ENCODE assay signal across 13 cellular contexts in the genomic region with DNA sequence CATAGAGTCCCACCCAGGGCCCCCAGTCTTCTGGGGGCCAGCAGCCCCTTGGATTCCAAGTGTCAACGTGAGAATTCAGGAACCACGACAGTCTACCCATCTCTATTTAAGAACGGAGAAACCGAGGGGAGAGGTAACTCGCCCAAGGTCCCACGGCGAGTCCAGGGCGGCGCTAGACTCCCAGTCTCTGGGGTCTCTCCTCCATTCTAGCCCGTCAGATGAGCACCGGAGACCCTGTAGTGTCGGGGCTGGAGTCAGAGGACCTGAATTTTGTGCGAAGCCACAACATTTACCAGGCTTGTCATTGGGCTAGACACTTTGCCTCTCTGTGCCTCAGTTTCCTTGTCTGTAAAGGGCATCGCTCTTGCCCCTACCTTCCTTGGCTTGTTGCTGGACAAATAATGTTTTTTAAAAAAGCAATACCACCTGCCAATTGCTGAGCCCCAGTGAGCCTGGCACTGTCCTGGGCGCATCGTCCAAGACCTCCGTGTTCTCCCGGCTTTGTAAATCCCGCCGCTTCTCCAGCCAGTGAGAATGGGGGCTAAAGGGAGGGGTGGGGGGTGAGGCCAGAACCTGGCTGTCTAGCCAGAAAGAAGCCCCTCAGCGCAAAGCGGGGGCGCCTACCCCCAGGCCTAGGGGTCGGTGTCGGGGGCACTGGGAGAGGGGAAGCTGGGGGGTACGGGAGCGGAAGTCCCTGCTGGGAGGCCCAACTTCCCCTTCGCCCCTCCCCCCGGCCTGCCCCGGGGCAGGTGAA.
A peak's percentile ranks its signal among the peaks of the same experiment; 100 is the strongest.
DNase-seq lines count a peak whose midpoint lies in the region; ATAC-seq and TF ChIP-seq lines count a peak whose summit lies in the region.
"Had no signal": no experiment of that assay in that cellular context is flagged by ENCODE, and none has a peak within 500 bp of the region (broad histone marks: within the 10 kb centered on the region; RNA-seq: fewer than 3 reads in every experiment).

No MANE protein-coding gene starts in this region.

- no peak for TF ChIP-seq POLR2A in vagina (IDR thresholded peaks at IDR 0.05)

- peaks cover 42% of the 10 kb centered on the region for H3K27me3 ChIP-seq in left ventricle myocardium inferior (ENCODE audit: low read depth)
- H3K27me3 ChIP-seq in neuronal stem cell (ENCODE audit: control insufficient read depth in 3 of 3, insufficient read depth in 3 of 3, low read depth in 1 of 3, low read length in 3 of 3), result peaks cover 7 to 89% (median 55%) of the 10 kb centered on the region in 3 experiments
- no peaks in the 10 kb centered on the region for H3K27me3 ChIP-seq in vagina

- TF ChIP-seq CTCF in left ventricle myocardium inferior (IDR thresholded peaks at IDR 0.05; ENCODE audit: borderline replicate concordance) (no peak), epithelial cell of proximal tubule (conservative IDR thresholded peaks at IDR 0.05; ENCODE audit: low read depth, low read length) (no peak), vagina (IDR thresholded peaks at IDR 0.05) (no peak)

- no peak for DNase-seq in left ventricle myocardium inferior
- no peak for DNase-seq in Right ventricle myocardium superior
- no peak for DNase-seq in epithelial cell of proximal tubule (ENCODE audit: low read depth)
- no peak for DNase-seq in neuronal stem cell (ENCODE audit: low spot score)
- DNase-seq in vagina (ENCODE audit: extremely low spot score in 2 of 2), result no peak
- no peak for DNase-seq in D341Med (ENCODE audit: low spot score)
- DNase-seq in NCI-H510A treated with DMSO at 0.1 percent for 48 hours (lab: John Stamatoyannopoulos, UW), result no peak
- DNase-seq in activated naive CD4-positive, alpha-beta T cell (lab: John Stamatoyannopoulos, UW), result no peak
- DNase-seq: HFFc6; NCI-H1436; NK-92 treated with Interleukin-12 subunit alpha and Interleukin-12 subunit beta, amount 100 ng/mL, for 24 hours had no signal

- peak overlapping the region; percentile 70 for H3K18ac ChIP-seq in neuronal stem cell (ENCODE audit: low read length)

- peak overlapping the region; percentile 85 for H2AFZ ChIP-seq in neuronal stem cell (ENCODE audit: low read length)

- no peaks in the 10 kb centered on the region for H3K36me3 ChIP-seq in left ventricle myocardium inferior
- no peaks in the 10 kb centered on the region for H3K36me3 ChIP-seq in neuronal stem cell (replicated peaks in 1 of 2; ENCODE audit: control insufficient read depth in 2 of 2, insufficient read depth in 2 of 2, low read length in 2 of 2)
- H3K36me3 ChIP-seq in vagina, result no peaks in the 10 kb centered on the region

- peak overlapping the region; percentile 61 for H2AK5ac ChIP-seq in neuronal stem cell (ENCODE audit: low read depth, low read length)

- H3K79me1 ChIP-seq in neuronal stem cell (ENCODE audit: low read depth, low read length), result no peaks in the 10 kb centered on the region

- no peaks in the 10 kb centered on the region for H3K9me3 ChIP-seq in left ventricle myocardium inferior (replicated peaks)
- H3K9me3 ChIP-seq in neuronal stem cell (replicated peaks in 1 of 2; ENCODE audit: control insufficient read depth in 2 of 2, insufficient read depth in 1 of 2, low read depth in 1 of 2, low read length in 2 of 2), result peaks cover 0 to 3% of the 10 kb centered on the region in 2 donors
- no peaks in the 10 kb centered on the region for H3K9me3 ChIP-seq in vagina
- H3K9me3 ChIP-seq: mucosa of descending colon had no signal

- no peak overlapping the region for H3K4ac ChIP-seq in neuronal stem cell (ENCODE audit: low read length)

- ATAC-seq in Right ventricle myocardium superior (ENCODE audit: poor library complexity), result no peak

- no peak overlapping the region for H3K14ac ChIP-seq in neuronal stem cell (ENCODE audit: low read length)

- H4K91ac ChIP-seq in neuronal stem cell (ENCODE audit: low read depth, low read length, poor library complexity), result no peak overlapping the region

- WGBS in neuronal stem cell (ENCODE audit: extremely low coverage in 2 of 2, insufficient read length in 2 of 2, insufficient replicate concordance in 1 of 2), 2 donors, result no CpG with 5 or more reads among the region's 30 CpGs

- H2BK12ac ChIP-seq in neuronal stem cell (ENCODE audit: low read length), result no peak overlapping the region

- peak overlapping the region; percentile 50 for H2BK15ac ChIP-seq in neuronal stem cell (ENCODE audit: low read length)

- H3K23ac ChIP-seq in neuronal stem cell (ENCODE audit: low read depth, low read length, poor library complexity), result peak overlapping the region; percentile 5

- intact Hi-C loops in left ventricle myocardium inferior (cut with micrococcal nuclease) (no loop called here), Right ventricle myocardium superior (cut with DNase I) (no loop called here), vagina (cut with DNase I) (loop anchor here (5.0 to 10.0 kb wide), 2 partner anchors 78 to 165 kb away; no protein-coding TSS in a partner anchor)

- H2BK5ac ChIP-seq in neuronal stem cell (ENCODE audit: low read length), result no peak overlapping the region

- H3K4me3 ChIP-seq in left ventricle myocardium inferior (peak overlapping the region; percentile 67), epithelial cell of proximal tubule (ENCODE audit: low read depth, low read length) (peak overlapping the region; percentile 51), neuronal stem cell (ENCODE audit: low read length in 2 of 2) (peak overlapping the region in 1 of 2 donors; percentile 71), vagina (peak overlapping the region; percentile 46 to 68)
- H3K4me3 ChIP-seq: mucosa of descending colon had no signal

- H2BK120ac ChIP-seq in neuronal stem cell (ENCODE audit: low read depth, low read length), result no peak overlapping the region

- H3K27ac ChIP-seq in left ventricle myocardium inferior (replicated peaks), result peak overlapping the region; percentile 72
- H3K27ac ChIP-seq in neuronal stem cell (replicated peaks; ENCODE audit: low read length), result no peak overlapping the region
- H3K27ac ChIP-seq in vagina, result peak overlapping the region; percentile 72
- H3K27ac ChIP-seq: HL-60 had no signal

- no peak overlapping the region for H4K8ac ChIP-seq in neuronal stem cell (ENCODE audit: low read depth, low read length)

- H3K9ac ChIP-seq in neuronal stem cell (ENCODE audit: low read depth, low read length, poor library complexity), result no peak overlapping the region

- H3K4me1 ChIP-seq in left ventricle myocardium inferior, result peaks cover 31% of the 10 kb centered on the region
- H3K4me1 ChIP-seq in neuronal stem cell (ENCODE audit: control insufficient read depth in 2 of 2, insufficient read depth in 1 of 2, low read depth in 1 of 2, low read length in 2 of 2), result peaks cover 4 to 21% of the 10 kb centered on the region in 2 donors
- H3K4me1 ChIP-seq in vagina, result peaks cover 28% of the 10 kb centered on the region

- H3K4me2 ChIP-seq in neuronal stem cell (ENCODE audit: insufficient read depth, low read length, poor library complexity, severe bottlenecking), result peak overlapping the region; percentile 86
